ENCODE assay signal across 1 cellular context in the genomic region with DNA sequence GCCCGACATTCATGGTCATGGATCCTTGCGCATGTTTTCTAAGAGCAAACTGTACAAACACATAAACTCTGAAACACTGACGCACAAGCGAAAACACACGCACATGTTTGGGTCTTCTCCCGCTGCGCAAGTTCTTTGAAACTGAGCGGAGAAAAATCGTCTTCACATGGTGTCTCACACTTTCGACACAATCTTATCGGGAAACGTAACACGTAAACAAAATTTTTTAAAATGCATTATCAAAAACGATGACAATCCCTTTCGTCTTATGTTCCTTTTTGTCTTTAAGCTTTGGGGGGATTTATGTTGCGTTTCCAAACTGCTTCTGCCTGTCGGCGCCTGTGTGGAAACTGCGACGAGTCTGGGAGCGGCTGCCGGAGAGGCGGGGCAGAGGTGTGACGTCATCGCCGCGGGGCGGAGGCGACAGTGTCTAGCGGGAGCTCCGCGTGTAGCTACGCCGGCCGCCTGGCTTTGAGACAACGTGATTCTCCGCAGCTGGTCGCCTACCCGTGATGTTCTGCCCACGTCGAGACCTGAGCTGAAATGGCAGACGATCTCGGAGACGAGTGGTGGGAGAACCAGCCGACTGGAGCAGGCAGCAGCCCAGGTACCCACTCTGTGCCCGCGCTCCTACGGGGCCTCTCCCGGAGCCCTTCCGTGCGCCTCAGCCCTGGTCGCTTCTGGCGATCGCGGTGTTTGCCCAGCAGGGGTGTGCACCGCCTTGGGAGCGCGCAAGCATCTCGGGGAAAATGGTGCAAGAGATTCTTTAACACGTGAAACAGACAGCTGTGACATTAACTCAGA.
TF ChIP-seq lines count a peak whose summit lies in the region.

TSS of gene CMSS1 (plus strand) at position 426 of the 804 bp plus-strand sequence.

TF ChIP-seq in HepG2, 621 proteins besides CTCF, POLR2A, EP300 and RAD21 (continued from another document and continues in another):
- TF ChIP-seq, protein P1, sequence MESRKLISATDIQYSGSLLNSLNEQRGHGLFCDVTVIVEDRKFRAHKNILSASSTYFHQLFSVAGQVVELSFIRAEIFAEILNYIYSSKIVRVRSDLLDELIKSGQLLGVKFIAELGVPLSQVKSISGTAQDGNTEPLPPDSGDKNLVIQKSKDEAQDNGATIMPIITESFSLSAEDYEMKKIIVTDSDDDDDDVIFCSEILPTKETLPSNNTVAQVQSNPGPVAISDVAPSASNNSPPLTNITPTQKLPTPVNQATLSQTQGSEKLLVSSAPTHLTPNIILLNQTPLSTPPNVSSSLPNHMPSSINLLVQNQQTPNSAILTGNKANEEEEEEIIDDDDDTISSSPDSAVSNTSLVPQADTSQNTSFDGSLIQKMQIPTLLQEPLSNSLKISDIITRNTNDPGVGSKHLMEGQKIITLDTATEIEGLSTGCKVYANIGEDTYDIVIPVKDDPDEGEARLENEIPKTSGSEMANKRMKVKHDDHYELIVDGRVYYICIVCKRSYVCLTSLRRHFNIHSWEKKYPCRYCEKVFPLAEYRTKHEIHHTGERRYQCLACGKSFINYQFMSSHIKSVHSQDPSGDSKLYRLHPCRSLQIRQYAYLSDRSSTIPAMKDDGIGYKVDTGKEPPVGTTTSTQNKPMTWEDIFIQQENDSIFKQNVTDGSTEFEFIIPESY (CRISPR knock-in tag; IDR thresholded peaks at IDR 0.05) = 0 out of 2 replicates have a peak, but pooled peaks have one; percentile 6
- TF ChIP-seq PITX1 (CRISPR knock-in tag; IDR thresholded peaks at IDR 0.05) (peak; percentile 32; the same call in 1 of the 2 replicates), ZNF800 (CRISPR knock-in tag; IDR thresholded peaks at IDR 0.05) (0 out of 2 replicates have a peak, but pooled peaks have one; percentile 32), POGK (CRISPR knock-in tag; conservative IDR thresholded peaks at IDR 0.05) (0 out of 2 replicates have a peak, but pooled peaks have one; percentile 19), ZNF557 (CRISPR knock-in tag; IDR thresholded peaks at IDR 0.05) (no peak), TBX2 (CRISPR knock-in tag; IDR thresholded peaks at IDR 0.05; ENCODE audit: borderline replicate concordance) (peak; percentile 63; the same call in 1 of the 2 replicates), KIAA2018 (CRISPR knock-in tag; IDR thresholded peaks at IDR 0.05; ENCODE audit: borderline replicate concordance) (no peak), ZNF230 (CRISPR knock-in tag; IDR thresholded peaks at IDR 0.05) (peak; percentile 66; the same call in 1 of the 2 replicates), ZNF891 (CRISPR knock-in tag; IDR thresholded peaks at IDR 0.05) (0 out of 2 replicates have a peak, but pooled peaks have one; percentile 75), ZNF776 (CRISPR knock-in tag; IDR thresholded peaks at IDR 0.05) (no peak), ZNF30 (CRISPR knock-in tag; IDR thresholded peaks at IDR 0.05) (peak; percentile 47; the same call in 1 of the 2 replicates), MXI1 (IDR thresholded peaks at IDR 0.05; ENCODE audit: borderline replicate concordance, low read depth, low read length) (peak; percentile 87; the same call in 2 of the 3 replicates), ZNF33B (CRISPR knock-in tag; IDR thresholded peaks at IDR 0.05) (no peak), HCFC1 (IDR thresholded peaks at IDR 0.05; ENCODE audit: low read depth, low read length) (no peak), TMF1 (CRISPR knock-in tag; IDR thresholded peaks at IDR 0.05; ENCODE audit: low read depth) (no peak)
- TF ChIP-seq, protein P2, sequence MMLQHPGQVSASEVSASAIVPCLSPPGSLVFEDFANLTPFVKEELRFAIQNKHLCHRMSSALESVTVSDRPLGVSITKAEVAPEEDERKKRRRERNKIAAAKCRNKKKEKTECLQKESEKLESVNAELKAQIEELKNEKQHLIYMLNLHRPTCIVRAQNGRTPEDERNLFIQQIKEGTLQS (CRISPR knock-in tag; IDR thresholded peaks at IDR 0.05) = peak; percentile 82
- TF ChIP-seq, protein P3, sequence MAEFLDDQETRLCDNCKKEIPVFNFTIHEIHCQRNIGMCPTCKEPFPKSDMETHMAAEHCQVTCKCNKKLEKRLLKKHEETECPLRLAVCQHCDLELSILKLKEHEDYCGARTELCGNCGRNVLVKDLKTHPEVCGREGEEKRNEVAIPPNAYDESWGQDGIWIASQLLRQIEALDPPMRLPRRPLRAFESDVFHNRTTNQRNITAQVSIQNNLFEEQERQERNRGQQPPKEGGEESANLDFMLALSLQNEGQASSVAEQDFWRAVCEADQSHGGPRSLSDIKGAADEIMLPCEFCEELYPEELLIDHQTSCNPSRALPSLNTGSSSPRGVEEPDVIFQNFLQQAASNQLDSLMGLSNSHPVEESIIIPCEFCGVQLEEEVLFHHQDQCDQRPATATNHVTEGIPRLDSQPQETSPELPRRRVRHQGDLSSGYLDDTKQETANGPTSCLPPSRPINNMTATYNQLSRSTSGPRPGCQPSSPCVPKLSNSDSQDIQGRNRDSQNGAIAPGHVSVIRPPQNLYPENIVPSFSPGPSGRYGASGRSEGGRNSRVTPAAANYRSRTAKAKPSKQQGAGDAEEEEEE (CRISPR knock-in tag; IDR thresholded peaks at IDR 0.05; ENCODE audit: borderline replicate concordance) = no peak
- TF ChIP-seq, protein P4, sequence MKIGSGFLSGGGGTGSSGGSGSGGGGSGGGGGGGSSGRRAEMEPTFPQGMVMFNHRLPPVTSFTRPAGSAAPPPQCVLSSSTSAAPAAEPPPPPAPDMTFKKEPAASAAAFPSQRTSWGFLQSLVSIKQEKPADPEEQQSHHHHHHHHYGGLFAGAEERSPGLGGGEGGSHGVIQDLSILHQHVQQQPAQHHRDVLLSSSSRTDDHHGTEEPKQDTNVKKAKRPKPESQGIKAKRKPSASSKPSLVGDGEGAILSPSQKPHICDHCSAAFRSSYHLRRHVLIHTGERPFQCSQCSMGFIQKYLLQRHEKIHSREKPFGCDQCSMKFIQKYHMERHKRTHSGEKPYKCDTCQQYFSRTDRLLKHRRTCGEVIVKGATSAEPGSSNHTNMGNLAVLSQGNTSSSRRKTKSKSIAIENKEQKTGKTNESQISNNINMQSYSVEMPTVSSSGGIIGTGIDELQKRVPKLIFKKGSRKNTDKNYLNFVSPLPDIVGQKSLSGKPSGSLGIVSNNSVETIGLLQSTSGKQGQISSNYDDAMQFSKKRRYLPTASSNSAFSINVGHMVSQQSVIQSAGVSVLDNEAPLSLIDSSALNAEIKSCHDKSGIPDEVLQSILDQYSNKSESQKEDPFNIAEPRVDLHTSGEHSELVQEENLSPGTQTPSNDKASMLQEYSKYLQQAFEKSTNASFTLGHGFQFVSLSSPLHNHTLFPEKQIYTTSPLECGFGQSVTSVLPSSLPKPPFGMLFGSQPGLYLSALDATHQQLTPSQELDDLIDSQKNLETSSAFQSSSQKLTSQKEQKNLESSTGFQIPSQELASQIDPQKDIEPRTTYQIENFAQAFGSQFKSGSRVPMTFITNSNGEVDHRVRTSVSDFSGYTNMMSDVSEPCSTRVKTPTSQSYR (CRISPR knock-in tag; IDR thresholded peaks at IDR 0.05; ENCODE audit: borderline replicate concordance) = no peak
- TF ChIP-seq, protein P5, sequence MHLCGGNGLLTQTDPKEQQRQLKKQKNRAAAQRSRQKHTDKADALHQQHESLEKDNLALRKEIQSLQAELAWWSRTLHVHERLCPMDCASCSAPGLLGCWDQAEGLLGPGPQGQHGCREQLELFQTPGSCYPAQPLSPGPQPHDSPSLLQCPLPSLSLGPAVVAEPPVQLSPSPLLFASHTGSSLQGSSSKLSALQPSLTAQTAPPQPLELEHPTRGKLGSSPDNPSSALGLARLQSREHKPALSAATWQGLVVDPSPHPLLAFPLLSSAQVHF (CRISPR knock-in tag; IDR thresholded peaks at IDR 0.05) = peak; percentile 59; the same call in 1 of the 2 replicates
- TF ChIP-seq, protein P6, sequence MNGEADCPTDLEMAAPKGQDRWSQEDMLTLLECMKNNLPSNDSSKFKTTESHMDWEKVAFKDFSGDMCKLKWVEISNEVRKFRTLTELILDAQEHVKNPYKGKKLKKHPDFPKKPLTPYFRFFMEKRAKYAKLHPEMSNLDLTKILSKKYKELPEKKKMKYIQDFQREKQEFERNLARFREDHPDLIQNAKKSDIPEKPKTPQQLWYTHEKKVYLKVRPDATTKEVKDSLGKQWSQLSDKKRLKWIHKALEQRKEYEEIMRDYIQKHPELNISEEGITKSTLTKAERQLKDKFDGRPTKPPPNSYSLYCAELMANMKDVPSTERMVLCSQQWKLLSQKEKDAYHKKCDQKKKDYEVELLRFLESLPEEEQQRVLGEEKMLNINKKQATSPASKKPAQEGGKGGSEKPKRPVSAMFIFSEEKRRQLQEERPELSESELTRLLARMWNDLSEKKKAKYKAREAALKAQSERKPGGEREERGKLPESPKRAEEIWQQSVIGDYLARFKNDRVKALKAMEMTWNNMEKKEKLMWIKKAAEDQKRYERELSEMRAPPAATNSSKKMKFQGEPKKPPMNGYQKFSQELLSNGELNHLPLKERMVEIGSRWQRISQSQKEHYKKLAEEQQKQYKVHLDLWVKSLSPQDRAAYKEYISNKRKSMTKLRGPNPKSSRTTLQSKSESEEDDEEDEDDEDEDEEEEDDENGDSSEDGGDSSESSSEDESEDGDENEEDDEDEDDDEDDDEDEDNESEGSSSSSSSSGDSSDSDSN (CRISPR knock-in tag; IDR thresholded peaks at IDR 0.05) = peak; percentile 84
